ENCODE assay signal across 8 cellular contexts in genomic region chr6:32127409-32127716, GRCh38. TPM values are rescaled to one million over a fixed set of nuclear protein-coding genes. Genes with fewer than 3 reads are reported as not detected.
DNase-seq lines count a peak whose midpoint lies in the region; TF ChIP-seq lines count a peak whose summit lies in the region.

No MANE protein-coding gene starts in this region.

- TF ChIP-seq EP300 in esophagus muscularis mucosa (IDR thresholded peaks at IDR 0.05), result no peak

- H3K27ac ChIP-seq in RWPE1 (peak overlapping the region; percentile 89), esophagus muscularis mucosa (replicated peaks in 1 of 4) (peak overlapping the region; percentile 85 to 94 (median 91)), parathyroid adenoma (peak overlapping the region; percentile 74)

- no TSS peak for BruUV-seq in Calu3 (replicated peaks; lab: Mats Ljungman, UMichigan)

- H3K4me2 ChIP-seq in parathyroid adenoma (ENCODE audit: low read length), result peak overlapping the region; percentile 94

- POLR2A ChIA-PET in RWPE1 (lab: Yijun Ruan, JAX; ENCODE audit: low non-redundant PET), result no interaction called here

- H3K27ac Mint-ChIP-seq in Calu3 (ENCODE audit: unreplicated experiment), result peak overlapping the region; percentile 98

- no peak for TF ChIP-seq CTCF in Calu3 (IDR thresholded peaks at IDR 0.05; ENCODE audit: unreplicated experiment)
- no peak for TF ChIP-seq CTCF in RWPE1 (conservative IDR thresholded peaks at IDR 0.05; ENCODE audit: low read depth)
- TF ChIP-seq CTCF in esophagus muscularis mucosa (IDR thresholded peaks at IDR 0.05), result no peak
- no peak for TF ChIP-seq CTCF in parathyroid adenoma (IDR thresholded peaks at IDR 0.05)

- H3K4me3 ChIP-seq in esophagus muscularis mucosa, result peak overlapping the region; percentile 80 to 92 (median 86)
- H3K4me3 ChIP-seq in parathyroid adenoma (ENCODE audit: low read depth, low read length), result peak overlapping the region; percentile 100

- TF ChIP-seq POLR2A in esophagus muscularis mucosa (IDR thresholded peaks at IDR 0.05; ENCODE audit: low read depth), result no peak

- peaks cover 77% of the 10 kb centered on the region for H3K36me3 Mint-ChIP-seq in Calu3 (ENCODE audit: insufficient read depth, unreplicated experiment)

- H3K36me3 ChIP-seq in esophagus muscularis mucosa (peaks cover 25 to 47% (median 42%) of the 10 kb centered on the region in 4 donors), parathyroid adenoma (ENCODE audit: control insufficient read depth, insufficient read depth, low read length) (no peaks in the 10 kb centered on the region)

- 7% methylated on average over 9 of the region's 9 CpGs for whole genome bisulfite sequencing in esophagus muscularis mucosa

- CTCF ChIA-PET in Calu3 (lab: Charles Lee) (interaction anchor here (1.3 to 4.6 kb wide), 3 partner anchors 9 to 68 kb away, joined by 6 to 39 read pairs (median 14); partner anchors contain the start of gene RNF5), RWPE1 (lab: Yijun Ruan, JAX) (interaction anchor here (1.2 to 2.1 kb wide), 2 partner anchors 9 to 13 kb away, joined by 4 to 11 read pairs; no protein-coding TSS in a partner anchor)

- H3K4me1 Mint-ChIP-seq in Calu3 (ENCODE audit: low read depth, unreplicated experiment), result peaks cover 23% of the 10 kb centered on the region

- no peaks in the 10 kb centered on the region for H3K9me3 ChIP-seq in esophagus muscularis mucosa
- no peaks in the 10 kb centered on the region for H3K9me3 ChIP-seq in parathyroid adenoma (ENCODE audit: control insufficient read depth, low read length)

- no peaks in the 10 kb centered on the region for H3K27me3 Mint-ChIP-seq in Calu3 (ENCODE audit: unreplicated experiment)

- peaks cover 29 to 48% (median 38%) of the 10 kb centered on the region in 4 donors for H3K4me1 ChIP-seq in esophagus muscularis mucosa
- H3K4me1 ChIP-seq in parathyroid adenoma, result peaks cover 18% of the 10 kb centered on the region

- H3K27me3 ChIP-seq in esophagus muscularis mucosa, result no peaks in the 10 kb centered on the region
- no peaks in the 10 kb centered on the region for H3K27me3 ChIP-seq in parathyroid adenoma (ENCODE audit: control insufficient read depth, insufficient read depth, low read length)

- intact Hi-C loops in Calu3 (cut with micrococcal nuclease; ENCODE audit: unreplicated experiment), result no loop called here
- intact Hi-C loops in esophagus muscularis mucosa (cut with DNase I), result no loop called here

- H3K4me3 Mint-ChIP-seq in Calu3 (ENCODE audit: low read depth, unreplicated experiment), result peak overlapping the region; percentile 98

- no peak for DNase-seq in Calu3
- no peak for DNase-seq in RWPE1 (ENCODE audit: low spot score)
- DNase-seq in esophagus muscularis mucosa (ENCODE audit: extremely low spot score), result no peak
- DNase-seq in AG20443 (ENCODE audit: low spot score), result no peak
- DNase-seq in T1000 (lab: John Stamatoyannopoulos, UW), result no peak
- DNase-seq in DMS114 treated with DMSO at 0.1 percent for 48 hours (lab: John Stamatoyannopoulos, UW; ENCODE audit: unreplicated experiment), result no peak
- no peak for DNase-seq in pons (ENCODE audit: low spot score)

- H3K9me3 Mint-ChIP-seq in Calu3 (ENCODE audit: low read depth, unreplicated experiment), result no peaks in the 10 kb centered on the region

- peak overlapping the region; percentile 79 for H2AFZ ChIP-seq in parathyroid adenoma

- H3K79me2 ChIP-seq in parathyroid adenoma, result peaks cover 14% of the 10 kb centered on the region

- no peak overlapping the region for H3K9ac ChIP-seq in parathyroid adenoma

RNA-seq across cellular contexts. Expression of gene ATF6B, which starts 0.7 kb away (rescaled TPM):
- total RNA-seq in Calu3 (2022), result 185 and 196 TPM in 2 replicates
- 10 to 100 TPM; 17.7 to 37.4 (median 27.2) TPM for total RNA-seq in esophagus muscularis mucosa

RNA-seq across cellular contexts. Expression of gene FKBPL, which starts 2.7 kb away (rescaled TPM):
- total RNA-seq in Calu3 (2022) (13.8 and 15.6 TPM in 2 replicates), esophagus muscularis mucosa (1 to 10 TPM; 2.7 to 6.3 (median 3.9) TPM)

RNA-seq across cellular contexts. Expression of gene TNXB, which starts 18.2 kb away (rescaled TPM):
- 10.6 and 11.3 TPM in 2 replicates for total RNA-seq in Calu3 (2022)
- 100 to 1,000 TPM; 223 to 525 (median 326) TPM for total RNA-seq in esophagus muscularis mucosa

RNA-seq across cellular contexts. Expression of gene PRRT1, which starts 24.4 kb away (rescaled TPM):
- total RNA-seq in Calu3 (2022), result 1.7 and 2.9 TPM in 2 replicates
- total RNA-seq in esophagus muscularis mucosa, result 1 to 10 TPM; 2.7 to 4.4 (median 4.0) TPM

RNA-seq across cellular contexts. Expression of gene PPT2, which starts 26.6 kb away (rescaled TPM):
- total RNA-seq in Calu3 (2022), result 29.1 and 31.0 TPM in 2 replicates
- total RNA-seq in esophagus muscularis mucosa, result 10 to 100 TPM; 14.9 to 31.4 (median 20.8) TPM

Comparison
In these comparisons a context has a peak if more than half of its experiments do, and no peak if none do; other contexts are left out.
1. RNA of gene TNXB, which starts 18.2 kb away (total RNA-seq): 223 to 525 TPM in esophagus muscularis mucosa; 10.6 to 11.3 TPM in Calu3; every median in the first group is over 10 times any median in the second.
2. Peak in every context shown above with its lines, with median percentiles within 50 percentile points of each other: H3K27ac ChIP-seq.